In the genomic region with DNA sequence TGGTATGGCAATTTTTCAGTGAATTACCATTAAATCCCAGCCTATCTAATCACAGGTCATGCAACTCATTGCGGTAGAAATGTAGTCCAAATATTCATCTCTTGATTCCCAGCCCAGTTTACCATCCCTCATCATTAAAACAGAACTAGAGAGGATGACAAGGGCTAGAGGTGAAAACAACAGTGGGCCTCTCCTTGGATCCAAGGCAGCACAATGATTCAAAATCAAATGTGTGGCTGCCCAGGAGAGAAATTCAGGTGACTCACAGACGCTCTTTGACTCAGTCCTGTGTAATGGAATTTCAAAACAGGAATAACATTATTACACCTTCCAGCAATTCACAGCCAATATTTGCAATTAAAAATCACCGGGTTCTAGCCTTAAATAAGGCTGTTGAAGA, we compare ENCODE assay signal across 1 cellular context.
TF ChIP-seq lines count a peak whose summit lies in the region.

No MANE protein-coding gene starts in this region.

TF ChIP-seq in GM23338, 12 proteins besides CTCF, POLR2A, EP300 and RAD21 (continued from another document):
- no peak for TF ChIP-seq POLR2AphosphoS5 (IDR thresholded peaks at IDR 0.05; ENCODE audit: low read depth)
- TF ChIP-seq EZH2 (IDR thresholded peaks at IDR 0.05; ENCODE audit: low read depth, unreplicated experiment), result no peak
TF ChIP-seq in GM23338: peak in this region for 0.
